In genomic region chr5:128813317-128813716, GRCh38 we compare ENCODE assay signal across 21 cellular contexts.
DNase-seq lines count a peak whose midpoint lies in the region; ATAC-seq, FAIRE-seq and TF ChIP-seq lines count a peak whose summit lies in the region.
"Had no signal": no experiment of that assay in that cellular context is flagged by ENCODE, and none has a peak within 500 bp of the region (broad histone marks: within the 10 kb centered on the region; RNA-seq: fewer than 3 reads in every experiment).

No MANE protein-coding gene starts in this region.

- no peaks in the 10 kb centered on the region for H4K20me1 ChIP-seq in endothelial cell of umbilical vein (replicated peaks; ENCODE audit: control insufficient read depth, extremely low read depth, insufficient read depth, low read length)
- H4K20me1 ChIP-seq: BLaER1 treated with 17β-estradiol and CSF1 and Interleukin-3, amounts not matched to agents 10 nM and 100 nM had no signal

- peaks cover 13% of the 10 kb centered on the region for H3K4me1 ChIP-seq in endothelial cell of umbilical vein (ENCODE audit: control insufficient read depth, extremely low read depth, insufficient read depth, low read length)
- H3K4me1 ChIP-seq: A549; BLaER1 treated with 17β-estradiol and CSF1 and Interleukin-3, amounts not matched to agents 10 nM and 100 nM; Caco-2 had no signal

- H3K9me3 ChIP-seq in SK-N-MC (ENCODE audit: low read depth, low read length) (0 out of 2 replicates have a peak, but pooled peaks cover under 1% of the 10 kb centered on the region), endothelial cell of umbilical vein (replicated peaks; ENCODE audit: control insufficient read depth, insufficient read depth, low read length) (no peaks in the 10 kb centered on the region)
- H3K9me3 ChIP-seq: Caco-2 had no signal

- TF ChIP-seq CTCF in endothelial cell of umbilical vein (IDR thresholded peaks at IDR 0.05; ENCODE audit: extremely low read depth in 1 of 2, insufficient read depth in 1 of 2, low read depth in 1 of 2, low read length in 2 of 2) (no peak), nephron progenitor cell (IDR thresholded peaks at IDR 0.05) (no peak)

- peaks cover 22% of the 10 kb centered on the region for H3K9me3 Mint-ChIP-seq in nephron progenitor cell

- peaks cover 13% of the 10 kb centered on the region for H3K4me1 Mint-ChIP-seq in nephron progenitor cell
- H3K4me1 Mint-ChIP-seq: B cell had no signal

- BruUV-seq in endothelial cell of umbilical vein (replicated peaks; lab: Mats Ljungman, UMichigan), result no TSS peak

- H3K27me3 Mint-ChIP-seq in nephron progenitor cell (ENCODE audit: low read depth, poor library complexity), result no peaks in the 10 kb centered on the region
- H3K27me3 Mint-ChIP-seq: B cell; CD4-positive, alpha-beta T cell had no signal

- H3K27me3 ChIP-seq in endothelial cell of umbilical vein (ENCODE audit: control insufficient read depth in 2 of 2, insufficient read depth in 2 of 2, low read length in 2 of 2), result no peaks in the 10 kb centered on the region
- H3K27me3 ChIP-seq: BLaER1 treated with 17β-estradiol and CSF1 and Interleukin-3, amounts not matched to agents 10 nM and 100 nM had no signal

- H3K79me2 ChIP-seq in endothelial cell of umbilical vein (ENCODE audit: control insufficient read depth, insufficient read depth, low read length), result no peaks in the 10 kb centered on the region

- no peak for DNase-seq in SK-N-MC (ENCODE audit: low read depth, low spot score)
- DNase-seq in endothelial cell of umbilical vein (ENCODE audit: low read depth, low spot score), result peak; percentile 68
- DNase-seq in nephron progenitor cell, result no peak
- DNase-seq in HEK293T (ENCODE audit: extremely low spot score), result no peak
- DNase-seq in left colon, result no peak
- DNase-seq: AML-193; Caco-2; Calu3; CD4-positive, alpha-beta T cell; CD8-positive, alpha-beta T cell; DMS79 treated with DMSO at 0.1 percent for 48 hours; GF-D8 had no signal

- no peak overlapping the region for H3K4me3 ChIP-seq in SK-N-MC
- no peak overlapping the region for H3K4me3 ChIP-seq in endothelial cell of umbilical vein (replicated peaks in 1 of 3; ENCODE audit: insufficient read depth in 1 of 3, low read depth in 1 of 3, low read length in 3 of 3)
- H3K4me3 ChIP-seq: A549; BLaER1 treated with 17β-estradiol and CSF1 and Interleukin-3, amounts not matched to agents 10 nM and 100 nM had no signal

- intact Hi-C loops in endothelial cell of umbilical vein (cut with micrococcal nuclease), result no loop called here
- intact Hi-C loops in left colon (cut with DNase I, micrococcal nuclease), result no loop called here

- POLR2A ChIA-PET in endothelial cell of umbilical vein (lab: Charles Lee) (no interaction called here), HEK293T (lab: Yijun Ruan, JAX) (no interaction called here)

- no peaks in the 10 kb centered on the region for H3K9me1 ChIP-seq in endothelial cell of umbilical vein (replicated peaks; ENCODE audit: control insufficient read depth, extremely low read depth, insufficient read depth, low read length)

- dilution Hi-C loops in endothelial cell of umbilical vein (cut with MboI; ENCODE audit: extremely low pct_ligation_motif_present, low sequenced_read_pairs), result no loop called here

- H3K9ac ChIP-seq in SK-N-MC (ENCODE audit: insufficient read length) (peak overlapping the region; percentile 19), endothelial cell of umbilical vein (replicated peaks; ENCODE audit: extremely low read depth, insufficient read depth, low read length) (no peak overlapping the region)
- H3K9ac ChIP-seq: BLaER1 treated with 17β-estradiol and CSF1 and Interleukin-3, amounts not matched to agents 10 nM and 100 nM had no signal

- peak; percentile 85 for FAIRE-seq in endothelial cell of umbilical vein (lab: Jason Lieb, UNC)
- FAIRE-seq: A549, D721Med, G401.6, GM12891, GM19239 had no signal

- no peak overlapping the region for H3K4me3 Mint-ChIP-seq in nephron progenitor cell
- H3K4me3 Mint-ChIP-seq: B cell; CD4-positive, alpha-beta T cell; CD8-positive, alpha-beta T cell had no signal

- no peak for TF ChIP-seq POLR2A in endothelial cell of umbilical vein (IDR thresholded peaks at IDR 0.05; ENCODE audit: low read depth, low read length)

- H3K27ac ChIP-seq in SK-N-MC, result peak overlapping the region; percentile 87
- peak overlapping the region; percentile 44 for H3K27ac ChIP-seq in endothelial cell of umbilical vein (ENCODE audit: insufficient read depth, low read depth, low read length)
- H3K27ac ChIP-seq: 22Rv1; A549; BLaER1 treated with 17β-estradiol and CSF1 and Interleukin-3, amounts not matched to agents 10 nM and 100 nM; C4-2B had no signal

- peaks cover 8% of the 10 kb centered on the region for H3K36me3 Mint-ChIP-seq in nephron progenitor cell (ENCODE audit: low read depth)
- H3K36me3 Mint-ChIP-seq: CD8-positive, alpha-beta T cell had no signal

- H3K36me3 ChIP-seq in SK-N-MC (ENCODE audit: insufficient read depth, low read length), result no peaks in the 10 kb centered on the region
- H3K36me3 ChIP-seq in endothelial cell of umbilical vein (ENCODE audit: control insufficient read depth in 2 of 2, extremely low read depth in 1 of 2, insufficient read depth in 2 of 2, low read length in 2 of 2), result no peaks in the 10 kb centered on the region
- H3K36me3 ChIP-seq: BLaER1 treated with 17β-estradiol and CSF1 and Interleukin-3, amounts not matched to agents 10 nM and 100 nM had no signal

- peak overlapping the region; percentile 58 for H2AFZ ChIP-seq in endothelial cell of umbilical vein (ENCODE audit: low read depth, low read length)

- CTCF ChIA-PET in endothelial cell of umbilical vein (lab: Charles Lee), result no interaction called here
- CTCF ChIA-PET in HEK293T (lab: Yijun Ruan, JAX), result no interaction called here

- peak overlapping the region; percentile 18 for H3K27ac Mint-ChIP-seq in nephron progenitor cell
- H3K27ac Mint-ChIP-seq: B cell; CD4-positive, alpha-beta T cell; CD8-positive, alpha-beta T cell had no signal

- ATAC-seq in left colon, result no peak
- ATAC-seq: A549; CD8-positive, alpha-beta T cell had no signal

- peak overlapping the region; percentile 5 for H3K4me2 ChIP-seq in endothelial cell of umbilical vein (ENCODE audit: insufficient read depth, low read length)
- H3K4me2 ChIP-seq: A549; BLaER1 treated with 17β-estradiol and CSF1 and Interleukin-3, amounts not matched to agents 10 nM and 100 nM had no signal

TF ChIP-seq in endothelial cell of umbilical vein, 7 proteins besides CTCF, POLR2A, EP300 and RAD21:
- TF ChIP-seq GATA2 (IDR thresholded peaks at IDR 0.05; ENCODE audit: insufficient read depth, insufficient read length, low read depth, low read length), result peak; percentile 60
- peak; percentile 92 for TF ChIP-seq FOS (IDR thresholded peaks at IDR 0.05; ENCODE audit: borderline replicate concordance, insufficient read depth, low read length)
- peak; percentile 53 for TF ChIP-seq JUN (IDR thresholded peaks at IDR 0.05; ENCODE audit: borderline replicate concordance, insufficient read depth, insufficient read length, low read depth)
- no peak for TF ChIP-seq MAX (IDR thresholded peaks at IDR 0.05; ENCODE audit: insufficient read depth, insufficient read length)
- TF ChIP-seq EZH2 (IDR thresholded peaks at IDR 0.05; ENCODE audit: borderline replicate concordance, low read depth, low read length, severe bottlenecking), result no peak
- no peak for TF ChIP-seq MYC (IDR thresholded peaks at IDR 0.05; ENCODE audit: low read depth, low read length)
- TF ChIP-seq POLR2AphosphoS5 (IDR thresholded peaks at IDR 0.05; ENCODE audit: insufficient read depth, low read depth, low read length), result peak; percentile 33

TF ChIP-seq in HEK293T, 16 proteins besides CTCF, POLR2A, EP300 and RAD21:
- TF ChIP-seq CTBP1 (IDR thresholded peaks at IDR 0.05; ENCODE audit: borderline replicate concordance) (no peak), ARNT (IDR thresholded peaks at IDR 0.05) (no peak), LEF1 (IDR thresholded peaks at IDR 0.05; ENCODE audit: borderline replicate concordance) (no peak), SP1 (IDR thresholded peaks at IDR 0.05) (no peak), PKNOX1 (IDR thresholded peaks at IDR 0.05) (no peak), FOXA1 (IDR thresholded peaks at IDR 0.05) (no peak), ELF4 (IDR thresholded peaks at IDR 0.05) (no peak), ZNF384 (IDR thresholded peaks at IDR 0.05) (no peak), TARDBP (IDR thresholded peaks at IDR 0.05) (no peak), SUZ12 (IDR thresholded peaks at IDR 0.05) (no peak), NFRKB (IDR thresholded peaks at IDR 0.05) (no peak), BHLHE40 (IDR thresholded peaks at IDR 0.05; ENCODE audit: borderline replicate concordance) (no peak), L3MBTL2 (conservative IDR thresholded peaks at IDR 0.05) (no peak), FOXM1 (IDR thresholded peaks at IDR 0.05; ENCODE audit: borderline replicate concordance) (no peak), FOXK2 (IDR thresholded peaks at IDR 0.05) (no peak), HDGF (IDR thresholded peaks at IDR 0.05; ENCODE audit: borderline replicate concordance) (no peak)
